In genomic region chr7:2232766-2233520, GRCh38 we compare ENCODE assay signal across 1 cellular context.
TF ChIP-seq lines count a peak whose summit lies in the region.

Gene MAD1L1 (minus strand): TSS chr7:2232945. CDS start chr7:2230133, 2,812 bp downstream.

TF ChIP-seq in K562, 482 proteins besides CTCF, POLR2A, EP300 and RAD21 (continued from another document and continues in another):
- TF ChIP-seq CHD7 (IDR thresholded peaks at IDR 0.05; ENCODE audit: low read depth, low read length) (peak; percentile 99), MEIS2 (IDR thresholded peaks at IDR 0.05; ENCODE audit: partially characterized antibody) (no peak), ZNF511 (CRISPR knock-in tag; IDR thresholded peaks at IDR 0.05) (no peak), ARID3A (IDR thresholded peaks at IDR 0.05; ENCODE audit: borderline replicate concordance, low read depth, low read length) (no peak), BCOR (IDR thresholded peaks at IDR 0.05) (no peak), FIP1L1 (IDR thresholded peaks at IDR 0.05; ENCODE audit: low read depth, low read length, poor library complexity, severe bottlenecking) (peak; percentile 59), ZNF408 (CRISPR knock-in tag; IDR thresholded peaks at IDR 0.05; ENCODE audit: low read depth) (no peak), RBM25 (IDR thresholded peaks at IDR 0.05; ENCODE audit: low read depth, low read length, severe bottlenecking) (peak; percentile 100), PML (IDR thresholded peaks at IDR 0.05; ENCODE audit: low read length) (peak; percentile 43; the same call in 1 of the 2 replicates), SOX6 (IDR thresholded peaks at IDR 0.05) (no peak), NCOR1 (IDR thresholded peaks at IDR 0.05) (no peak), HNRNPLL (IDR thresholded peaks at IDR 0.05; ENCODE audit: low read depth, low read length, poor library complexity, severe bottlenecking) (peak; percentile 95), SMAD2 (IDR thresholded peaks at IDR 0.05; ENCODE audit: low read depth, low read length) (no peak), ZKSCAN3 (CRISPR knock-in tag; IDR thresholded peaks at IDR 0.05) (no peak), SMAD4 (CRISPR knock-in tag; conservative IDR thresholded peaks at IDR 0.05) (peak; percentile 58; the same call in 1 of the 2 replicates), TAF9B (IDR thresholded peaks at IDR 0.05; ENCODE audit: partially characterized antibody) (no peak), ETV6 (IDR thresholded peaks at IDR 0.05; ENCODE audit: borderline replicate concordance in 1 of 2, low read depth in 2 of 2, low read length in 1 of 2) (no peak), ETV6 (CRISPR knock-in tag; IDR thresholded peaks at IDR 0.05; ENCODE audit: borderline replicate concordance) (no peak), SNIP1 (IDR thresholded peaks at IDR 0.05; ENCODE audit: low read depth) (no peak), JUN (IDR thresholded peaks at IDR 0.05; ENCODE audit: borderline replicate concordance, low read depth, low read length) (no peak), JUN (CRISPR knock-in tag; IDR thresholded peaks at IDR 0.05; ENCODE audit: borderline replicate concordance) (no peak), ZBTB11 (CRISPR knock-in tag; IDR thresholded peaks at IDR 0.05) (peak in 1 of 3 experiments; percentile 56; a peak in 1 of 6 replicates), MNT (conservative IDR thresholded peaks at IDR 0.05) (peak in 1 of 2 experiments; percentile 64; a peak in 2 of 4 replicates), HMG20B (CRISPR knock-in tag; IDR thresholded peaks at IDR 0.05) (no peak), HINFP (tag; conservative IDR thresholded peaks at IDR 0.05; ENCODE audit: low read depth) (peak; percentile 71), ZBTB8A (IDR thresholded peaks at IDR 0.05; ENCODE audit: partially characterized antibody) (no peak), PRDM10 (IDR thresholded peaks at IDR 0.05; ENCODE audit: partially characterized antibody) (peak; percentile 79), MLLT1 (IDR thresholded peaks at IDR 0.05) (no peak)
